Comparison of ENCODE assay signal across 1 cellular context in genomic region chr22:19174106-19175025, GRCh38.
TF ChIP-seq lines count a peak whose summit lies in the region.

No MANE protein-coding gene starts in this region.

TF ChIP-seq in IMR-90, 13 proteins besides CTCF, POLR2A, EP300 and RAD21:
- no peak for TF ChIP-seq MAZ (IDR thresholded peaks at IDR 0.05; ENCODE audit: borderline replicate concordance, low read depth, low read length)
- no peak for TF ChIP-seq CHD1 (IDR thresholded peaks at IDR 0.05; ENCODE audit: low read depth, low read length)
- TF ChIP-seq ELK1 (IDR thresholded peaks at IDR 0.05; ENCODE audit: borderline replicate concordance, low read depth, low read length) = no peak
- TF ChIP-seq SMC3 (IDR thresholded peaks at IDR 0.05; ENCODE audit: low read depth, low read length) = no peak
- no peak for TF ChIP-seq RFX5 (IDR thresholded peaks at IDR 0.05; ENCODE audit: low read depth, low read length)
- no peak for TF ChIP-seq MXI1 (IDR thresholded peaks at IDR 0.05; ENCODE audit: borderline replicate concordance, low read depth, low read length)
- TF ChIP-seq MAFK (IDR thresholded peaks at IDR 0.05; ENCODE audit: low read depth, low read length) = no peak
- no peak for TF ChIP-seq CEBPB (IDR thresholded peaks at IDR 0.05; ENCODE audit: low read depth, low read length)
- TF ChIP-seq NFE2L2 (IDR thresholded peaks at IDR 0.05; ENCODE audit: low read depth, low read length) = no peak
